1 cellular context compared by ENCODE assay signal in genomic region chr1:27550510-27551169, GRCh38.
TF ChIP-seq lines count a peak whose summit lies in the region.

No MANE protein-coding gene starts in this region.

TF ChIP-seq in endothelial cell of umbilical vein, 7 proteins besides CTCF, POLR2A, EP300 and RAD21 (continued from another document):
- TF ChIP-seq, protein P1, sequence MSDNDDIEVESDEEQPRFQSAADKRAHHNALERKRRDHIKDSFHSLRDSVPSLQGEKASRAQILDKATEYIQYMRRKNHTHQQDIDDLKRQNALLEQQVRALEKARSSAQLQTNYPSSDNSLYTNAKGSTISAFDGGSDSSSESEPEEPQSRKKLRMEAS (IDR thresholded peaks at IDR 0.05; ENCODE audit: insufficient read depth, insufficient read length), result no peak
- TF ChIP-seq JUN (IDR thresholded peaks at IDR 0.05; ENCODE audit: borderline replicate concordance, insufficient read depth, insufficient read length, low read depth), result no peak
- TF ChIP-seq POLR2AphosphoS5 (IDR thresholded peaks at IDR 0.05; ENCODE audit: insufficient read depth, low read depth, low read length), result no peak
- TF ChIP-seq EZH2 (IDR thresholded peaks at IDR 0.05; ENCODE audit: borderline replicate concordance, low read depth, low read length, severe bottlenecking), result no peak
- no peak for TF ChIP-seq MYC (IDR thresholded peaks at IDR 0.05; ENCODE audit: low read depth, low read length)
